7 cellular contexts compared by ENCODE assay signal in the genomic region with DNA sequence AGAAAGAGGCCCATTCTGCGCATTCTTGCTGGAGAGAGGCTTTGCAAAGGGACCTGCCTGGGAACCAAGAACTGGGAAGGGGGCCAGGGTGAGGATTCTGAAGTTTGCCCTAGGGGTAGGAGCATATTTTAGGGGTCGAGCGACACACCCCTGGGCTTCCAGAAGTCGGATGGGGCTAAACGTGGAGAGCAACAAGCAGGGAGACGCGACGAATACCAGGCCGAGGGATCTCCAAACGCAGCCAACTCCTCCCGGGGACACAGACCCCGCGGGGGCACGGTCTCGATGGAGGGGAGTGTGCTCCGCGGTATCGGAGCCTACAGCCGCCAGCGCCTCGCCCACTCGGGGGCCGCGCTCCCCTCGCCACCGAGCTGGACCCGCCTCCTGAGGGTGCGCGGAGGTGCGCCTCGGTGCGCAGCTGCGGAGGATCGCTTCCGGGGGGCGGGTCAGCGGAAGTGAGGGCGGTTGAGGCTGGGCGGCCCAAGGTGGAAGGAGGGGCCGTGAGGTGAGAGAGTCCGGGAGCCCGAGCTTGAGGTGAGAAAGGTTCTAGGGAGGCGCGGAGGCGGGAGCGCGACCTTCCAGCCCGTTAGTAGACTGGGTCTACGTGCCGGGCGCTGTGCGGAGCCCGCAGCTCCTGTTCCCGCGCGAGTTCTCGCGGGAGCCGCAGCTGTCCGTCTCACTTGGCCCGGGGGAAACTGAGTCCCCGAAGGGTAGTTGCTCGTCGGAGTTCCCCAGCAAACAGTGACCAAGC. TPM values are rescaled to one million over a fixed set of nuclear protein-coding genes. Genes with fewer than 3 reads are reported as not detected.
DNase-seq lines count a peak whose midpoint lies in the region; ATAC-seq and TF ChIP-seq lines count a peak whose summit lies in the region.

A gene (plus strand): TSS at position 459 of the 751 bp plus-strand sequence. CDS start 3,151 bp downstream, outside the sequence.

- TF ChIP-seq CTCF in astrocyte of the cerebellum (IDR thresholded peaks at IDR 0.05; ENCODE audit: low read depth, low read length, missing control alignments), result no peak

- H3K4me3 ChIP-seq in astrocyte of the cerebellum (ENCODE audit: low read depth, low read length), result peak within 1 kb of the TSS; percentile 94

- ATAC-seq in GM18499 (IDR thresholded peaks at IDR 0.05; ENCODE audit: insufficient read depth, unreplicated experiment) (peak; percentile 62), HG02763 (IDR thresholded peaks at IDR 0.05; ENCODE audit: unreplicated experiment) (peak; percentile 84), sciatic nerve (peak; percentile 95)

- DNase-seq in NCI-H1694 (lab: John Stamatoyannopoulos, UW) (peak; percentile 42), T1000 (lab: John Stamatoyannopoulos, UW) (peak; percentile 78), astrocyte of the cerebellum (ENCODE audit: low read depth) (no peak), hypothalamus (lab: John Stamatoyannopoulos, UW) (peak; percentile 47 to 93 (median 79)), sciatic nerve (ENCODE audit: low spot score) (peak; percentile 94)

- in situ Hi-C loops in astrocyte of the cerebellum (cut with HindIII; ENCODE audit: low sequenced_read_pairs), result no loop called here

- intact Hi-C loops in sciatic nerve (cut with DNase I), result no loop called here

RNA-seq across cellular contexts. Expression of the gene that starts here (rescaled TPM):
- 65.4 TPM for total RNA-seq in sciatic nerve
